ENCODE assay signal across 20 cellular contexts in the genomic region with DNA sequence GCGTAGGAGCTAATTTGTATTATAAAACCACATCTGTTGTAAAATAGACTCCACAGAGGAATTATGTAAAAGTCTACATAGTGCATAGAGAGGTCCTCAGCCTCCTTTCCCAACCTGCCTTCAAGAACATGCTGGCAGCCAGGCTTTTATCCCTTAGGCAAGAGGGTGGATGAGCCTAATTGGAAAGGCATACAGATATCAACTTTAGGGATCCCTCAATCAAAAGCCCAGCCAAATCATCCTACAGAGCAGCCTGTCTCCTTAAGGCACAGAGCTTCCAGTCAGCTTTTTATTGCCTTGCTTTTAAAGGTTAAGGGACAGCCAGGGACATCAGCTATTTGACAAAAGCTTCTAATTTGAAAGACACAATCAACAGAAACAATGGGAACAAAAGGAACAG. TPM values are rescaled to one million over a fixed set of nuclear protein-coding genes. Genes with fewer than 3 reads are reported as not detected.
A peak's percentile ranks its signal among the peaks of the same experiment; 100 is the strongest.
DNase-seq lines count a peak whose midpoint lies in the region; ATAC-seq and TF ChIP-seq lines count a peak whose summit lies in the region.
"Had no signal": no experiment of that assay in that cellular context is flagged by ENCODE, and none has a peak within 500 bp of the region (broad histone marks: within the 10 kb centered on the region; RNA-seq: fewer than 3 reads in every experiment).

No MANE protein-coding gene starts in this region.

- H3K4me3 ChIP-seq in adipocyte (ENCODE audit: low read length) (no peak overlapping the region), osteoblast (ENCODE audit: insufficient read depth, low read length) (no peak overlapping the region), adrenal gland (no peak overlapping the region)
- H3K4me3 ChIP-seq: A549, gastroesophageal sphincter, HAP-1, lung had no signal

- H3K27ac ChIP-seq in osteoblast (ENCODE audit: low read depth, low read length): peak overlapping the region; percentile 91
- H3K27ac ChIP-seq in adrenal gland: peak overlapping the region in 1 of 5 donors; percentile 28
- H3K27ac ChIP-seq: gastroesophageal sphincter had no signal

- TF ChIP-seq CTCF in osteoblast (IDR thresholded peaks at IDR 0.05; ENCODE audit: extremely low read depth, low read depth, low read length): no peak
- no peak for TF ChIP-seq CTCF in adrenal gland (IDR thresholded peaks at IDR 0.05)

- H3K27me3 ChIP-seq in adipocyte (replicated peaks; ENCODE audit: control insufficient read depth, insufficient read depth, low read length): no peaks in the 10 kb centered on the region
- H3K27me3 ChIP-seq in osteoblast (ENCODE audit: insufficient read depth, low read length): no peaks in the 10 kb centered on the region
- H3K27me3 ChIP-seq in adrenal gland: no peaks in the 10 kb centered on the region
- H3K27me3 ChIP-seq: gastroesophageal sphincter had no signal

- H3K9ac ChIP-seq in adipocyte (ENCODE audit: low read length): no peak overlapping the region

- no peak for TF ChIP-seq POLR2A in adrenal gland (IDR thresholded peaks at IDR 0.05)

- H3K79me2 ChIP-seq in osteoblast (ENCODE audit: insufficient read depth, low read length): no peaks in the 10 kb centered on the region

- H3K4me2 ChIP-seq in osteoblast (ENCODE audit: insufficient read depth, low read length): no peak overlapping the region

- H3K4me1 ChIP-seq in adipocyte (ENCODE audit: control insufficient read depth, insufficient read depth, low read length): peaks cover 23% of the 10 kb centered on the region
- peaks cover 24% of the 10 kb centered on the region for H3K4me1 ChIP-seq in osteoblast (ENCODE audit: insufficient read depth, low read length)
- H3K4me1 ChIP-seq in adrenal gland (replicated peaks in 1 of 2): peaks cover 0 to 19% of the 10 kb centered on the region in 2 donors
- H3K4me1 ChIP-seq: gastroesophageal sphincter, HAP-1 had no signal

- intact Hi-C loops in adrenal gland (cut with DNase I): loop anchor here in 1 of 2 donors (5.0 to 10.0 kb wide), 2 partner anchors 201 to 967 kb away; a partner anchor contains a TSS

- no peak for ATAC-seq in HG02588 (IDR thresholded peaks at IDR 0.05; ENCODE audit: unreplicated experiment)
- ATAC-seq: A549, gastroesophageal sphincter, right cardiac atrium had no signal

- H2AFZ ChIP-seq in osteoblast (ENCODE audit: low read length): peak overlapping the region; percentile 44

- H3K36me3 ChIP-seq in adipocyte (ENCODE audit: control insufficient read depth, insufficient read depth, low read length, severe bottlenecking): no peaks in the 10 kb centered on the region
- no peaks in the 10 kb centered on the region for H3K36me3 ChIP-seq in osteoblast (ENCODE audit: insufficient read depth, low read length)
- H3K36me3 ChIP-seq in adrenal gland (replicated peaks in 1 of 2): no peaks in the 10 kb centered on the region
- H3K36me3 ChIP-seq: gastroesophageal sphincter, HAP-1 had no signal

- H4K20me1 ChIP-seq in osteoblast (ENCODE audit: insufficient read depth, low read length): no peaks in the 10 kb centered on the region

- DNase-seq in NCI-H748 (lab: John Stamatoyannopoulos, UW; ENCODE audit: unreplicated experiment) (peak; percentile 28), NCI-H748 treated with DMSO at 0.1 percent for 48 hours (lab: John Stamatoyannopoulos, UW) (no peak), LoVo (ENCODE audit: low spot score) (peak; percentile 16), adipocyte (ENCODE audit: low read depth) (peak; percentile 38), osteoblast (ENCODE audit: insufficient read length, low spot score, missing footprints) (no peak), adrenal gland (no peak), occipital lobe (lab: John Stamatoyannopoulos, UW) (no peak)
- DNase-seq: activated CD4-positive, CD25-positive, alpha-beta regulatory T cell treated with anti-CD3 and anti-CD28 coated beads, Interleukin-2, amount 50 U/mL, for 72 hours; activated naive CD8-positive, alpha-beta T cell treated with anti-CD3 and anti-CD28 coated beads, Interleukin-2, amount 10 ng/mL, durations not matched to agents 7 days and 5 days; NCI-H1436; NCI-H446 treated with DMSO at 0.1 percent for 48 hours; right cardiac atrium; stimulated activated CD4-positive, alpha-beta T cell treated with anti-CD3 and anti-CD28 coated beads, Interleukin-1b, Interleukin-23, amount 100 ng/mL, for 48 hours had no signal

- no peaks in the 10 kb centered on the region for H3K9me3 ChIP-seq in adipocyte (ENCODE audit: control insufficient read depth, low read length)
- no peaks in the 10 kb centered on the region for H3K9me3 ChIP-seq in osteoblast (ENCODE audit: low read depth, low read length)
- no peaks in the 10 kb centered on the region for H3K9me3 ChIP-seq in adrenal gland (replicated peaks in 1 of 3)
- H3K9me3 ChIP-seq: A549, gastroesophageal sphincter, HAP-1 had no signal

- WGBS in adrenal gland, 4 donors: 28 to 76% (median 55%) methylated on average over 1 of the region's 1 CpG

RNA-seq across cellular contexts. Expression of a gene that starts 13.1 kb away (rescaled TPM):
- total RNA-seq in osteoblast (not detected in 2 replicates), adrenal gland (not detected), occipital lobe (not detected)
- polyA plus RNA-seq in adrenal gland: not detected
- total RNA-seq: activated naive CD8-positive, alpha-beta T cell treated with anti-CD3 and anti-CD28 coated beads, Interleukin-2, amount 10 ng/mL, durations not matched to agents 7 days and 5 days; right cardiac atrium; T-helper 2 cell treated with Interferon-gamma antibody and Interleukin-4, amounts not matched to agents 100 ng/mL and 5 ng/mL, for 36 hours; temporal lobe had no signal
- polyA plus RNA-seq: right cardiac atrium had no signal

Comparison
In these comparisons a context has a peak if more than half of its experiments do, and no peak if none do; other contexts are left out.
1. DNase-seq: peak in NCI-H748 (single experiment), LoVo (single experiment) and adipocyte (single experiment); none in NCI-H748 treated with DMSO at 0.1 percent for 48 hours (single experiment), osteoblast (single experiment), adrenal gland (0 of 7) and occipital lobe (single experiment).